9 cellular contexts compared by ENCODE assay signal in the genomic region with DNA sequence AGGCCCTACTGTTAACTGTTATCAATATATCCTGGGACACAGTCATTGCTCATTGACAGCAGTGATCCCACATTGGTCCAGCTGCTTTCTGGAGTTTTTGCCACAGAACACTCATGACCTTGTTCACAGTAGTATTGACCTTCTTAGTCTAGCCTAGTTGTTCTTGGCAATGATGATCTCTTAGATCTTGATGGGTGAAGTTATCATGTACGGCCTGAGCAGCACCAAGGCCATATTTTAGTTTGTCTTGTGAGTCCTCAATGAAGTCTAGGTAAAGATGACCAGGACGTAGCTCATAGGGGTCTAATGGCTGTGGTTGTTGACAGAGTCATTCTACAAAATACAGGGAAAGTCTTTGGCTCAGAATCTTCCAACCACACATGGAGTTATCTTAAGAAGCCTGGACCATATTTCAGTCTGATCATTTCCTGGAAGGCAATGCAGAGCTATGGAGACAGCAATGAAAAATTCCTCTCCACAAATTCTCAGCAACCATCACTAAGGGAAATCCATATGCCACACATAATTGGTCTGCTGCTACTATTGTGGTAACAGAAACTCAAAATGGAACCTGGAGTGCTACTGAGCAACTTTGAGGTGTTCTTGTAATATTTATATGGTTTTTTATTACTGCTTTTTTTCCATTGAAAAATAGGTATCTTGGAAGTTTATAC.
"Had no signal": no experiment of that assay in that cellular context is flagged by ENCODE, and none has a peak within 500 bp of the region (broad histone marks: within the 10 kb centered on the region; RNA-seq: fewer than 3 reads in every experiment).

No MANE protein-coding gene starts in this region.

- H3K9ac ChIP-seq: GM23248 had no signal

- ATAC-seq: HCT116, HepG2 had no signal

- H3K27ac Mint-ChIP-seq: HFFc6, IgD-negative memory B cell had no signal

- H3K27ac ChIP-seq: GM23248, HL-60 had no signal

- H3K4me3 ChIP-seq: GM23248, HAP-1 had no signal

- H3K4me1 Mint-ChIP-seq: IgD-negative memory B cell had no signal

- H3K36me3 ChIP-seq: HAP-1 had no signal

- DNase-seq: GM23248, GOT3, H7, HFFc6 had no signal

- H3K9me3 ChIP-seq: HAP-1 had no signal

- H3K4me1 ChIP-seq: HAP-1 had no signal

- H3K4me3 Mint-ChIP-seq: HFFc6, IgD-negative memory B cell had no signal
